24 cellular contexts compared by ENCODE assay signal in genomic region chr1:116332461-116332860, GRCh38. TPM values are rescaled to one million over a fixed set of nuclear protein-coding genes. Genes with fewer than 3 reads are reported as not detected.
DNase-seq lines count a peak whose midpoint lies in the region; ATAC-seq and TF ChIP-seq lines count a peak whose summit lies in the region.
"Had no signal": no experiment of that assay in that cellular context is flagged by ENCODE, and none has a peak within 500 bp of the region (broad histone marks: within the 10 kb centered on the region; RNA-seq: fewer than 3 reads in every experiment).

No MANE protein-coding gene starts in this region.

- peak overlapping the region; percentile 59; the same call in 1 of the 2 replicates for H2AFZ ChIP-seq in OCI-LY7 (ENCODE audit: low read length)

- ATAC-seq in activated naive CD8-positive, alpha-beta T cell treated with anti-CD3 and anti-CD28 coated beads, Interleukin-2, amount 10 ng/mL, durations not matched to agents 7 days and 5 days (ENCODE audit: low read depth): no peak
- no peak for ATAC-seq in activated naive CD8-positive, alpha-beta T cell treated with anti-CD3 and anti-CD28 coated beads, Interleukin-2, amount 50 U/mL, for 24 hours
- ATAC-seq: PC-3 had no signal

- peaks cover 93% of the 10 kb centered on the region for H3K4me1 ChIP-seq in OCI-LY7 (ENCODE audit: insufficient read depth, low read length, poor library complexity, severe bottlenecking)
- H3K4me1 ChIP-seq: BLaER1 treated with 17β-estradiol and CSF1 and Interleukin-3, amounts not matched to agents 10 nM and 100 nM had no signal

- BruUV-seq in OCI-LY7 (replicated peaks; lab: Mats Ljungman, UMichigan): no TSS peak

- no peaks in the 10 kb centered on the region for H4K20me1 ChIP-seq in OCI-LY7 (ENCODE audit: insufficient read depth, low read length)
- H4K20me1 ChIP-seq: BLaER1 treated with 17β-estradiol and CSF1 and Interleukin-3, amounts not matched to agents 10 nM and 100 nM had no signal

- H3K9me3 ChIP-seq in OCI-LY7 (ENCODE audit: low read length): no peaks in the 10 kb centered on the region
- H3K9me3 ChIP-seq: BLaER1 treated with 17β-estradiol and CSF1 and Interleukin-3, amounts not matched to agents 10 nM and 100 nM; HAP-1; SK-N-SH had no signal

- in situ Hi-C loops in KBM-7 (cut with MboI; ENCODE audit: low pct_unique_long_range_greater_than_20kb, low sequenced_read_pairs): no loop called here

- peak overlapping the region; percentile 68 for H3K4me2 ChIP-seq in OCI-LY7 (ENCODE audit: low read length)
- H3K4me2 ChIP-seq: BLaER1 treated with 17β-estradiol and CSF1 and Interleukin-3, amounts not matched to agents 10 nM and 100 nM; SK-N-SH had no signal

- no peaks in the 10 kb centered on the region for H3K79me2 ChIP-seq in OCI-LY7 (ENCODE audit: insufficient read depth, low read depth, low read length)

- CTCF ChIA-PET in OCI-LY7 (lab: Charles Lee; ENCODE audit: unreplicated experiment): interaction anchor here (0.6 kb wide), 1 partner anchor 173 kb away, joined by 3 read pairs; no protein-coding TSS in a partner anchor

- no peak for TF ChIP-seq CTCF in OCI-LY7 (conservative IDR thresholded peaks at IDR 0.05; ENCODE audit: low read length)

- H3K9me3 Mint-ChIP-seq in activated naive CD8-positive, alpha-beta T cell treated with anti-CD3 and anti-CD28 coated beads, Interleukin-2, amount 10 ng/mL, durations not matched to agents 7 days and 5 days: peaks cover 2% of the 10 kb centered on the region
- H3K9me3 Mint-ChIP-seq in activated naive CD8-positive, alpha-beta T cell treated with anti-CD3 and anti-CD28 coated beads, Interleukin-2, amount 50 U/mL, for 24 hours: no peaks in the 10 kb centered on the region
- H3K9me3 Mint-ChIP-seq: CD4-positive, alpha-beta T cell; HFFc6 had no signal

- H3K27ac ChIP-seq in OCI-LY7 (ENCODE audit: low read depth, low read length, poor library complexity, severe bottlenecking): peak overlapping the region; percentile 89
- H3K27ac ChIP-seq: BLaER1 treated with 17β-estradiol and CSF1 and Interleukin-3, amounts not matched to agents 10 nM and 100 nM had no signal

- peak overlapping the region; percentile 4 for H3K27ac Mint-ChIP-seq in activated naive CD8-positive, alpha-beta T cell treated with anti-CD3 and anti-CD28 coated beads, Interleukin-2, amount 10 ng/mL, durations not matched to agents 7 days and 5 days
- no peak overlapping the region for H3K27ac Mint-ChIP-seq in activated naive CD8-positive, alpha-beta T cell treated with anti-CD3 and anti-CD28 coated beads, Interleukin-2, amount 50 U/mL, for 24 hours
- H3K27ac Mint-ChIP-seq: CD4-positive, alpha-beta T cell; HFFc6 had no signal

- no peaks in the 10 kb centered on the region for H3K36me3 Mint-ChIP-seq in activated naive CD8-positive, alpha-beta T cell treated with anti-CD3 and anti-CD28 coated beads, Interleukin-2, amount 10 ng/mL, durations not matched to agents 7 days and 5 days
- H3K36me3 Mint-ChIP-seq in activated naive CD8-positive, alpha-beta T cell treated with anti-CD3 and anti-CD28 coated beads, Interleukin-2, amount 50 U/mL, for 24 hours (ENCODE audit: low read depth): no peaks in the 10 kb centered on the region

- no peak overlapping the region for H3K4me3 ChIP-seq in OCI-LY7 (ENCODE audit: low read depth, low read length, poor library complexity, severe bottlenecking)
- H3K4me3 ChIP-seq: BLaER1 treated with 17β-estradiol and CSF1 and Interleukin-3, amounts not matched to agents 10 nM and 100 nM; HAP-1 had no signal

- DNase-seq in activated naive CD8-positive, alpha-beta T cell treated with anti-CD3 and anti-CD28 coated beads, Interleukin-2, amount 10 ng/mL, durations not matched to agents 7 days and 5 days: no peak
- no peak for DNase-seq in activated naive CD8-positive, alpha-beta T cell treated with anti-CD3 and anti-CD28 coated beads, Interleukin-2, amount 50 U/mL, for 24 hours
- no peak for DNase-seq in OCI-LY7 (ENCODE audit: low spot score)
- DNase-seq in fibroblast of gingiva (ENCODE audit: low read depth): peak; percentile 4
- no peak for DNase-seq in activated effector memory CD4-positive, alpha-beta T cell treated with anti-CD3 and anti-CD28 coated beads, Interleukin-2, amount 50 U/mL, for 16 hours
- DNase-seq in germinal center (ENCODE audit: low spot score): no peak
- DNase-seq in activated CD4-positive, alpha-beta T cell treated with anti-CD3 and anti-CD28 coated beads, Interleukin-2, amount 50 U/mL, for 4 hours: no peak
- DNase-seq in KBM-7: no peak
- DNase-seq: CD4-positive, alpha-beta T cell; DND-41; GOT3; HFFc6; KG1; NCI-H1048; NCI-H1417; NCI-H1694; NCI-H2029 treated with DMSO at 0.1 percent for 48 hours; NCI-H2227 treated with DMSO at 0.1 percent for 48 hours; NCI-H774; PC-3; SK-N-SH; SW 1271 had no signal

- H3K4me1 Mint-ChIP-seq in activated naive CD8-positive, alpha-beta T cell treated with anti-CD3 and anti-CD28 coated beads, Interleukin-2, amount 10 ng/mL, durations not matched to agents 7 days and 5 days: peaks cover 11% of the 10 kb centered on the region
- peaks cover 26% of the 10 kb centered on the region for H3K4me1 Mint-ChIP-seq in activated naive CD8-positive, alpha-beta T cell treated with anti-CD3 and anti-CD28 coated beads, Interleukin-2, amount 50 U/mL, for 24 hours

- no peaks in the 10 kb centered on the region for H3K27me3 Mint-ChIP-seq in activated naive CD8-positive, alpha-beta T cell treated with anti-CD3 and anti-CD28 coated beads, Interleukin-2, amount 10 ng/mL, durations not matched to agents 7 days and 5 days
- H3K27me3 Mint-ChIP-seq in activated naive CD8-positive, alpha-beta T cell treated with anti-CD3 and anti-CD28 coated beads, Interleukin-2, amount 50 U/mL, for 24 hours: no peaks in the 10 kb centered on the region
- H3K27me3 Mint-ChIP-seq: CD4-positive, alpha-beta T cell had no signal

- POLR2A ChIA-PET in activated naive CD8-positive, alpha-beta T cell treated with anti-CD3 and anti-CD28 coated beads, Interleukin-2, amount 10 ng/mL, durations not matched to agents 7 days and 5 days (lab: Charles Lee): no interaction called here
- POLR2A ChIA-PET in OCI-LY7 (lab: Charles Lee): interaction anchor here (2.6 kb wide), 1 partner anchor 43 kb away, joined by 8 read pairs; no protein-coding TSS in a partner anchor

- intact Hi-C loops in OCI-LY7 (cut with micrococcal nuclease; ENCODE audit: unreplicated experiment): no loop called here

- no peak overlapping the region for H3K4me3 Mint-ChIP-seq in activated naive CD8-positive, alpha-beta T cell treated with anti-CD3 and anti-CD28 coated beads, Interleukin-2, amount 10 ng/mL, durations not matched to agents 7 days and 5 days
- H3K4me3 Mint-ChIP-seq in activated naive CD8-positive, alpha-beta T cell treated with anti-CD3 and anti-CD28 coated beads, Interleukin-2, amount 50 U/mL, for 24 hours: no peak overlapping the region
- H3K4me3 Mint-ChIP-seq: CD4-positive, alpha-beta T cell; HFFc6 had no signal

- no peaks in the 10 kb centered on the region for H3K36me3 ChIP-seq in OCI-LY7 (ENCODE audit: insufficient read depth, low read length)
- H3K36me3 ChIP-seq: BLaER1 treated with 17β-estradiol and CSF1 and Interleukin-3, amounts not matched to agents 10 nM and 100 nM; HAP-1 had no signal

- no peaks in the 10 kb centered on the region for H3K9me2 ChIP-seq in OCI-LY7 (ENCODE audit: insufficient read depth, low read length)
- H3K9me2 ChIP-seq: SK-N-SH had no signal

RNA-seq across cellular contexts. Expression of gene ATP1A1, which starts 40.6 kb away (rescaled TPM):
- 100 to 1,000 TPM; 193 to 195 TPM for total RNA-seq in activated naive CD8-positive, alpha-beta T cell treated with anti-CD3 and anti-CD28 coated beads, Interleukin-2, amount 10 ng/mL, durations not matched to agents 7 days and 5 days
- 66.8 and 74.4 TPM in 2 replicates for total RNA-seq in OCI-LY7 (2014; rRNA removed; shearing (Covaris generic))
- 183 and 186 TPM in 2 replicates for total RNA-seq in OCI-LY7 (2022)
